8 cellular contexts compared by ENCODE assay signal in the genomic region with DNA sequence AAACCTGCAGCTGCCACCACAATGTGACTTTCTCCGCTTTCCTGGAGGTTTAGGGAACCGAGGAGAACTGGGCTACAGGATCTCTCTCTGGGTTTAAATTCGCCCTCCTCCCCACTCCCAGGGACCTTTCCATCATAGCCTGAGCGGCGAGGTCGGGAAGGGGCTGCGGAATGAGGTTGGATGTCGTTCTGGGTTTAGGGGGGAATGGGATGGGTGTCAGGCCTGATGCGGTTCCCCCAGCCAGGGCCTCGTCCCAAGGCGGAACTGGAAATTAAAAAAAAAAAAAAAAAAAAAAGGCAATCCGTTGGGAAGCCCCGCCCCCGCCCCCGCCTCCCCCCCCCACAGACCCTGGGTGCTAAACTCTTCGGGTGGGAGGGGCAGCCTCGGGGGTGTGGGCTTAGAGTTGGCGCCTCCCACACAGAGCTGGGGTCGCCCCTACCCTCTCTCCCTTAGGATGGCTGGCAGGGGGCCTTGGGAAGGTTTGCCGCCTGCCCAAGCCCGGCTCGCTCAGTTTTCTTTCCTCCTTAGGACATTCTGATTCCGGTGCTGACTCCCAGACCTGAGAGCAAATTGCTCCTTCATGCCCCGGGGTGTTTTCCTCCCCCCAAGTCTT.
A peak's percentile ranks its signal among the peaks of the same experiment; 100 is the strongest.
DNase-seq lines count a peak whose midpoint lies in the region; ATAC-seq, FAIRE-seq and TF ChIP-seq lines count a peak whose summit lies in the region.
"Not testable (repeated sequence)": the region's sequence is repeated elsewhere in the genome, so short reads cannot be mapped to it uniquely, and the experiment has no call there.

No MANE protein-coding gene starts in this region.

- not testable (repeated sequence) for TF ChIP-seq POLR2A in K562 (conservative IDR thresholded peaks at IDR 0.05)

- TF ChIP-seq EP300 in K562 (IDR thresholded peaks at IDR 0.05; ENCODE audit: low read length) = not testable (repeated sequence)

- FAIRE-seq in K562 (lab: Jason Lieb, UNC) = not testable (repeated sequence)

- H3K9ac ChIP-seq in HUES6 (ENCODE audit: low read length) = peak overlapping the region; percentile 74
- H3K9ac ChIP-seq in K562 (ENCODE audit: insufficient read depth in 1 of 2, low read depth in 2 of 2, low read length in 2 of 2); neural progenitor cell: not testable (repeated sequence)

- H3K27ac Mint-ChIP-seq in T-helper 17 cell (peak overlapping the region; percentile 29), neural progenitor cell (peak overlapping the region; percentile 76)
- not testable (repeated sequence) for H3K27ac Mint-ChIP-seq in glutamatergic neuron (ENCODE audit: unreplicated experiment)
- H3K27ac Mint-ChIP-seq in stimulated activated naive CD8-positive, alpha-beta T cell treated with anti-CD3 and anti-CD28 coated beads, Interleukin-15, amount 100 ng/mL, for 72 hours = peak overlapping the region in 1 of 2 donors; percentile 65

- ATAC-seq in T-helper 17 cell; K562; stimulated activated naive CD8-positive, alpha-beta T cell treated with anti-CD3 and anti-CD28 coated beads, Interleukin-15, amount 100 ng/mL, for 72 hours: not testable (repeated sequence)

- not testable (repeated sequence) for TF ChIP-seq RAD21 in K562 (CRISPR knock-in tag; conservative IDR thresholded peaks at IDR 0.05 in 1 of 2, IDR thresholded peaks at IDR 0.05 in 1 of 2)

- not testable (repeated sequence) for H3K36me3 Mint-ChIP-seq in T-helper 17 cell (ENCODE audit: low read depth); glutamatergic neuron (ENCODE audit: unreplicated experiment); neural progenitor cell

- not testable (repeated sequence) for H3K36me3 ChIP-seq in A673 (ENCODE audit: insufficient read depth, low read length, poor library complexity, severe bottlenecking); HUES6 (ENCODE audit: control insufficient read depth, insufficient read depth, low read length); K562 (ENCODE audit: control insufficient read depth, insufficient read depth, low read length); kidney epithelial cell (ENCODE audit: control insufficient read depth, insufficient read depth, low read length); neural progenitor cell

- H2AFZ ChIP-seq in K562 (ENCODE audit: low read depth, low read length) = peak overlapping the region; percentile 68; the same call in 1 of the 2 replicates
- not testable (repeated sequence) for H2AFZ ChIP-seq in neural progenitor cell (replicated peaks)

- 49% methylated on average over 12 of the region's 24 CpGs for WGBS in K562 (ENCODE audit: insufficient coverage, low coverage, missing lambda C conversion rate)

- H3K4me3 ChIP-seq in A673 (ENCODE audit: low read depth, low read length, poor library complexity, severe bottlenecking); K562: not testable (repeated sequence)
- peak overlapping the region; percentile 71 for H3K4me3 ChIP-seq in HUES6 (ENCODE audit: low read depth, low read length)
- H3K4me3 ChIP-seq in kidney epithelial cell (ENCODE audit: low read depth, low read length) = peak overlapping the region; percentile 17
- H3K4me3 ChIP-seq in neural progenitor cell = peak overlapping the region; percentile 36

- not testable (repeated sequence) for H3K9me3 Mint-ChIP-seq in glutamatergic neuron (ENCODE audit: unreplicated experiment); neural progenitor cell; stimulated activated naive CD8-positive, alpha-beta T cell treated with anti-CD3 and anti-CD28 coated beads, Interleukin-15, amount 100 ng/mL, for 72 hours

- CTCF ChIA-PET in A673 (lab: Charles Lee); K562 (lab: Yijun Ruan, JAX; ENCODE audit: low intra/inter-chr PET ratio): not testable (repeated sequence)

- H3K4me1 Mint-ChIP-seq in T-helper 17 cell; glutamatergic neuron (ENCODE audit: low read depth, unreplicated experiment): not testable (repeated sequence)
- H3K4me1 Mint-ChIP-seq in neural progenitor cell = peaks cover 32% of the 10 kb centered on the region
- H3K4me1 Mint-ChIP-seq in stimulated activated naive CD8-positive, alpha-beta T cell treated with anti-CD3 and anti-CD28 coated beads, Interleukin-15, amount 100 ng/mL, for 72 hours = peaks cover 31% of the 10 kb centered on the region

- peak overlapping the region; percentile 39 for H3K4me3 Mint-ChIP-seq in T-helper 17 cell
- H3K4me3 Mint-ChIP-seq in glutamatergic neuron (ENCODE audit: unreplicated experiment) = peak overlapping the region; percentile 64
- H3K4me3 Mint-ChIP-seq in neural progenitor cell = peak overlapping the region; percentile 79
- H3K4me3 Mint-ChIP-seq in stimulated activated naive CD8-positive, alpha-beta T cell treated with anti-CD3 and anti-CD28 coated beads, Interleukin-15, amount 100 ng/mL, for 72 hours = peak overlapping the region; percentile 49 to 73

- H3K4me1 ChIP-seq in A673 (ENCODE audit: insufficient read depth, low read length, poor library complexity, severe bottlenecking); HUES6 (ENCODE audit: control insufficient read depth, insufficient read depth, low read length); K562 (replicated peaks in 1 of 2; ENCODE audit: control insufficient read depth in 2 of 2, insufficient read depth in 2 of 2, low read length in 2 of 2); neural progenitor cell: not testable (repeated sequence)

- H3K79me2 ChIP-seq in K562 (ENCODE audit: control insufficient read depth, insufficient read depth, low read length); neural progenitor cell (ENCODE audit: low read depth): not testable (repeated sequence)

- H3K9me1 ChIP-seq in K562 (ENCODE audit: control insufficient read depth, insufficient read depth, low read length) = not testable (repeated sequence)

- POLR2A ChIA-PET in A673 (lab: Charles Lee; ENCODE audit: low non-redundant PET); K562 (lab: Yijun Ruan, JAX): not testable (repeated sequence)

- not testable (repeated sequence) for BruUV-seq in A673 (replicated peaks; lab: Mats Ljungman, UMichigan); K562 (replicated peaks; lab: Mats Ljungman, UMichigan)

- DNase-seq in A673 (ENCODE audit: low spot score) = peak; percentile 29
- DNase-seq in T-helper 17 cell; kidney epithelial cell (ENCODE audit: low read depth); stimulated activated naive CD8-positive, alpha-beta T cell treated with anti-CD3 and anti-CD28 coated beads, Interleukin-15, amount 100 ng/mL, for 72 hours: not testable (repeated sequence)
- peak in 3 of 4 experiments; percentile 25 to 50 (median 49) for DNase-seq in K562 (ENCODE audit: extremely low read depth in 1 of 4, low spot score in 3 of 4)
- peak; percentile 49 for DNase-seq in glutamatergic neuron
- DNase-seq in neural progenitor cell (ENCODE audit: low spot score) = peak; percentile 80

- intact Hi-C loops in A673 (cut with micrococcal nuclease; ENCODE audit: unreplicated experiment); K562 (cut with micrococcal nuclease): not testable (repeated sequence)

- not testable (repeated sequence) for H3K9me3 ChIP-seq in A673 (ENCODE audit: low read depth, low read length, poor library complexity, severe bottlenecking); HUES6 (ENCODE audit: control insufficient read depth, insufficient read depth, low read depth, low read length); T-helper 17 cell (ENCODE audit: control insufficient read depth, low read length, poor library complexity, severe bottlenecking); K562 (replicated peaks; ENCODE audit: control insufficient read depth, insufficient read depth, low read depth, low read length); neural progenitor cell (ENCODE audit: low read depth)

- H4K20me1 ChIP-seq in K562 (replicated peaks; ENCODE audit: control insufficient read depth, insufficient read depth, low read length); neural progenitor cell (ENCODE audit: low read depth): not testable (repeated sequence)

- H3K27me3 ChIP-seq in A673 (replicated peaks; ENCODE audit: insufficient read depth, low read depth, low read length, poor library complexity); HUES6 (ENCODE audit: control insufficient read depth, insufficient read depth, low read length); K562 (ENCODE audit: control insufficient read depth in 2 of 2, insufficient read depth in 2 of 2, low read length in 2 of 2); kidney epithelial cell (ENCODE audit: control insufficient read depth, insufficient read depth, low read length); neural progenitor cell: not testable (repeated sequence)

- H3K27ac ChIP-seq in A673 (ENCODE audit: low read depth, low read length, poor library complexity, severe bottlenecking); HUES6 (ENCODE audit: low read depth, low read length); K562 (ENCODE audit: extremely low read depth, low read depth, low read length); neural progenitor cell: not testable (repeated sequence)

- H3K4me2 ChIP-seq in K562 (ENCODE audit: insufficient read depth, low read length) = not testable (repeated sequence)
- peak overlapping the region; percentile 72 for H3K4me2 ChIP-seq in neural progenitor cell

- not testable (repeated sequence) for TF ChIP-seq CTCF in A673 (conservative IDR thresholded peaks at IDR 0.05; ENCODE audit: low read depth, low read length); K562 (IDR thresholded peaks at IDR 0.05 in 2 of 3, conservative IDR thresholded peaks at IDR 0.05 in 1 of 3; ENCODE audit: insufficient read depth in 2 of 3, low read depth in 1 of 3, low read length in 3 of 3); glutamatergic neuron (IDR thresholded peaks at IDR 0.05; ENCODE audit: partially characterized antibody, unreplicated experiment); kidney epithelial cell (IDR thresholded peaks at IDR 0.05; ENCODE audit: insufficient read depth, low read length, poor library complexity, severe bottlenecking); neural progenitor cell (IDR thresholded peaks at IDR 0.05)

- peaks cover 11% of the 10 kb centered on the region for H3F3A ChIP-seq in neural progenitor cell (ENCODE audit: low read depth)

- in situ Hi-C loops in K562 (cut with MboI) = not testable (repeated sequence)

- H3K27me3 Mint-ChIP-seq in T-helper 17 cell; glutamatergic neuron (ENCODE audit: unreplicated experiment); neural progenitor cell (ENCODE audit: insufficient read depth, low read depth): not testable (repeated sequence)
- H3K27me3 Mint-ChIP-seq in stimulated activated naive CD8-positive, alpha-beta T cell treated with anti-CD3 and anti-CD28 coated beads, Interleukin-15, amount 100 ng/mL, for 72 hours = peaks cover 12% of the 10 kb centered on the region
